In the genomic region with DNA sequence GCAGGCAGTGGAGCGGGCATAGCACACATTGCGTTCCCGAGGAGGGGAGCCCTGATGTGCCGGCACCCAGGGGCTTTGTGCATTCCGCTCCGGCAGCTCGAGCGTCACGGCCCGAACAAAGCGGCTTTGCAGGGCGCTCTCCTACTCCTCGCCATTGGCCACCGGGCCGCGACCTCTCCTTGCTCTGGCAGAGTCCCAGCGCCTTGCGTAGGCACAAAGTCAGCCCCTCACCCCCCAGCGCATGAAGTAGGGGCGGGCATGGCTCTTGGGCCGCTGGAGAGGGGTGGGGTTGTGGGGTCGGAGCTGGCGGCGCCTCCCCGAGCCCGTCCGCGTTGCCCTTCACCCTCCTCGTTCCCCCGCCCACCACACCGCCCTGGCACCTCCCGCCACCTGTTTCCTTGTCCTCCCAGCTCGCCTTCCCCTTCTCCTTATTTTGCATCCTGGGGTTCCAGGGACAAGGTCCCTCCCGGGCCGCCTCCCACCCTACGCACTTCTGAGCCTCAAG, we compare ENCODE assay signal across 8 cellular contexts. TPM values are rescaled to one million over a fixed set of nuclear protein-coding genes. Genes with fewer than 3 reads are reported as not detected.
A peak's percentile ranks its signal among the peaks of the same experiment; 100 is the strongest.
DNase-seq lines count a peak whose midpoint lies in the region; ATAC-seq and TF ChIP-seq lines count a peak whose summit lies in the region.

No MANE protein-coding gene starts in this region.

- H3K9me3 Mint-ChIP-seq in chondrocyte (ENCODE audit: low read depth), result no peaks in the 10 kb centered on the region

- no peak overlapping the region for H3K27ac Mint-ChIP-seq in chondrocyte (ENCODE audit: unreplicated experiment)

- CTCF ChIA-PET in BJ (lab: Yijun Ruan, JAX), result interaction anchor here (1.0 kb wide), 1 partner anchor 12 kb away, joined by 4 read pairs; no protein-coding TSS in a partner anchor

- no peaks in the 10 kb centered on the region for H3K27me3 Mint-ChIP-seq in chondrocyte (ENCODE audit: low read depth)

- ATAC-seq in HG03432 (IDR thresholded peaks at IDR 0.05; ENCODE audit: unreplicated experiment) (peak; percentile 5), HG03135 (IDR thresholded peaks at IDR 0.05; ENCODE audit: unreplicated experiment) (no peak)

- POLR2A ChIA-PET in BJ (lab: Charles Lee), result no interaction called here

- TF ChIP-seq CTCF in BJ (IDR thresholded peaks at IDR 0.05; ENCODE audit: insufficient read depth, low read depth, low read length), result no peak
- no peak for TF ChIP-seq CTCF in VCaP (conservative IDR thresholded peaks at IDR 0.05)
- no peak for TF ChIP-seq CTCF in chondrocyte (IDR thresholded peaks at IDR 0.05)

- peak overlapping the region; percentile 80 for H3K27ac ChIP-seq in VCaP

- peaks cover 2% of the 10 kb centered on the region for H3K36me3 Mint-ChIP-seq in chondrocyte (ENCODE audit: low read depth)

- H3K4me3 ChIP-seq in BJ (ENCODE audit: low read depth, low read length), result peak overlapping the region; percentile 71

- H3K36me3 ChIP-seq in BJ (ENCODE audit: control insufficient read depth, insufficient read depth, low read length), result peaks cover under 1% of the 10 kb centered on the region; the same call in 1 of the 2 replicates

- DNase-seq in BJ (ENCODE audit: low read depth), result no peak
- no peak for DNase-seq in chondrocyte (ENCODE audit: low spot score)
- DNase-seq in left kidney (ENCODE audit: low read depth, low spot score), result peak; percentile 65
- peak; percentile 28 for DNase-seq in stimulated activated CD4-positive, alpha-beta T cell treated with anti-CD3 and anti-CD28 coated beads, Interleukin-4, amount 100 ng/mL, for 24 hours
- no peak for DNase-seq in occipital lobe (lab: John Stamatoyannopoulos, UW)

- H3K4me1 Mint-ChIP-seq in chondrocyte (ENCODE audit: low read depth), result peaks cover 17% of the 10 kb centered on the region

- H3K27me3 ChIP-seq in BJ (ENCODE audit: control insufficient read depth, insufficient read depth, low read length), result peaks cover 22% of the 10 kb centered on the region

- peak overlapping the region; percentile 79 for H3K4me3 Mint-ChIP-seq in chondrocyte (ENCODE audit: unreplicated experiment)

RNA-seq across cellular contexts. Expression of a gene that starts 0.8 kb away (rescaled TPM):
- 9.9 and 10.3 TPM in 2 replicates for polyA plus RNA-seq in BJ (2011; rRNA removed)
- 12.8 and 20.0 TPM in 2 replicates for polyA minus RNA-seq in BJ (2011; rRNA and poly(A)+ RNA removed)
- total RNA-seq in chondrocyte (16.0 to 19.2 TPM (median 17.8 TPM) in 3 replicates), occipital lobe (3.3 TPM)

Comparison
In these comparisons a context has a peak if more than half of its experiments do, and no peak if none do; other contexts are left out.
1. DNase-seq: peak in left kidney (single experiment) and stimulated activated CD4-positive, alpha-beta T cell treated with anti-CD3 and anti-CD28 coated beads, Interleukin-4, amount 100 ng/mL, for 24 hours (single experiment); none in BJ (single experiment), chondrocyte (single experiment) and occipital lobe (single experiment).